8 cellular contexts compared by ENCODE assay signal in the genomic region with DNA sequence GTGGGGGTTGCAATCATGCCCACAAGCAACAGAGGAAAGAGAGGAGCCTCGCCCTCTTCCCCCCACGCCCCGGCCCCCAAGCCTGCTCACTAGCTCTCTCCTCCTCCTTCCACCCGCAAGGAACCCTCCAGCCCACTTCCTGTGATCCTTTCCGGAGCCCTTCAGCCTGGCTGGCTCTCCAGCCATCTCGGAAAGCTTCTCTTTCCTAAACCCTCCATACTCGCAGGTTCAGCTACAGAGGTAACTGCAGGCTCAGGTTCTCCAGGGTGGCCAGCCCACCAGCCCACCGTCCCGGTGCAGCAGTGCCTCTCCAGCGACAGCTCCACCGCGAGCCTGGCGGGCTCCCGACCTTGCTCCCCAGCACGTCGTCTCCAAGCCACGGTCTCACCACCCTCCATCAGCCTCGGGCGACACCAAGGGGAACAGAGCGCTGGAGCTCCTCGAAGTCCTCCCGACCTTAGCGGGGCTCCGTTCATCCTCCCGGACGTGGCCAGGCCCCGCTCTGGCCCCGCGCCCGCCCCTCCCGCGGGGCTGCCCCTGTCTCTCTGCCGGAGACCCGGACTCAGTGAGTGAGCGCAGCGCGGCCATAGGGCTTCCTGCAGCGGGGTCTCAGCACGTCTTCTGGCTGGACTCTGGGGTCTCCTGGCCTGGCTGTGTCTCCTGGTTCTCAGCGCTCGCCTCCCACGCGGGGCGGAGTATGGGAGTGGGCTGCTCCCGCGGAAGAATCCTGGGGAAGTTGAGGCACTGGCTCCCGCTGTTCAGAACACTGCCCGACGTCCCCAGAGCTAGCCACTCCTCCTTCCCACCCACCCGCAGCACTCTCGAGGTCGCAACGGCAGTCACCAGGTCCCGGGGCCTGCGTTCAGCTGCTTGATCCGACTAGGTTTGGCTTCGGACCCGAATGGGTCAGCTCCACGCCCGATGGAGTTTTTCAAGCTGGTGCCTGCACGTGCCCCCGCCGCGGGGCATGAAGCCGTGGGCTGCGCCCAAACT. TPM values are rescaled to one million over a fixed set of nuclear protein-coding genes. Genes with fewer than 3 reads are reported as not detected.
A peak's percentile ranks its signal among the peaks of the same experiment; 100 is the strongest.
DNase-seq lines count a peak whose midpoint lies in the region; ATAC-seq, FAIRE-seq and TF ChIP-seq lines count a peak whose summit lies in the region.

No MANE protein-coding gene starts in this region.

- ATAC-seq in GM19467 (IDR thresholded peaks at IDR 0.05; ENCODE audit: unreplicated experiment) (no peak), GM18867 (IDR thresholded peaks at IDR 0.05; ENCODE audit: unreplicated experiment) (no peak)

- H3K9me3 Mint-ChIP-seq in immature natural killer cell, result peaks cover 0 to 3% (median 0%) of the 10 kb centered on the region in 6 donors

- H3K4me1 Mint-ChIP-seq in immature natural killer cell, result peaks cover 17 to 22% of the 10 kb centered on the region in 2 donors

- H3K27me3 Mint-ChIP-seq in immature natural killer cell (ENCODE audit: low read depth in 3 of 3), result peaks cover 3 to 13% (median 11%) of the 10 kb centered on the region in 3 donors

- no peak for TF ChIP-seq CTCF in D721Med (IDR thresholded peaks at IDR 0.05; ENCODE audit: insufficient read depth, missing control alignments)

- no peaks in the 10 kb centered on the region for H3K36me3 Mint-ChIP-seq in immature natural killer cell

- DNase-seq in DMS53 treated with DMSO at 0.1 percent for 48 hours (lab: John Stamatoyannopoulos, UW; ENCODE audit: unreplicated experiment), result peak; percentile 39
- DNase-seq in NCI-H345 (lab: John Stamatoyannopoulos, UW), result peak; percentile 5
- peak; percentile 56 for DNase-seq in astrocyte of the hippocampus (ENCODE audit: low read depth, low spot score)
- DNase-seq in immature natural killer cell, result peak; percentile 6 to 18 (median 11)
- peak in 2 of 3 donors; percentile 4 to 12 for DNase-seq in stimulated activated CD4-positive, alpha-beta T cell treated with anti-CD3 and anti-CD28 coated beads, Interleukin-12 subunit alpha, Interleukin-12 subunit beta, amount 100 ng/mL, for 48 hours (ENCODE audit: low read depth in 2 of 3, low spot score in 1 of 3)
- DNase-seq in D721Med (ENCODE audit: insufficient read length, low spot score), result no peak

- no peak for FAIRE-seq in D721Med (lab: Jason Lieb, UNC)

- H3K4me3 Mint-ChIP-seq in immature natural killer cell, result peak overlapping the region; percentile 61 to 82 (median 75)

- no peak overlapping the region for H3K27ac Mint-ChIP-seq in immature natural killer cell

RNA-seq across cellular contexts. Expression of a gene that starts 12.8 kb away (rescaled TPM):
- polyA plus RNA-seq in immature natural killer cell, result not detected

RNA-seq across cellular contexts. Expression of a gene that starts 16.8 kb away (rescaled TPM):
- polyA plus RNA-seq in immature natural killer cell, result not detected

RNA-seq across cellular contexts. Expression of a gene that starts 31.7 kb away (rescaled TPM):
- polyA plus RNA-seq in immature natural killer cell, result 1 to 10 TPM in 2 of 3 donors, under 1 TPM in 1; 0.91 to 2.6 (median 2.0) TPM

RNA-seq across cellular contexts. Expression of a gene that starts 38.4 kb away (rescaled TPM):
- 10 to 100 TPM; 94.7 to 99.7 (median 99.1) TPM for polyA plus RNA-seq in immature natural killer cell
